ENCODE assay signal across 2 cellular contexts in the genomic region with DNA sequence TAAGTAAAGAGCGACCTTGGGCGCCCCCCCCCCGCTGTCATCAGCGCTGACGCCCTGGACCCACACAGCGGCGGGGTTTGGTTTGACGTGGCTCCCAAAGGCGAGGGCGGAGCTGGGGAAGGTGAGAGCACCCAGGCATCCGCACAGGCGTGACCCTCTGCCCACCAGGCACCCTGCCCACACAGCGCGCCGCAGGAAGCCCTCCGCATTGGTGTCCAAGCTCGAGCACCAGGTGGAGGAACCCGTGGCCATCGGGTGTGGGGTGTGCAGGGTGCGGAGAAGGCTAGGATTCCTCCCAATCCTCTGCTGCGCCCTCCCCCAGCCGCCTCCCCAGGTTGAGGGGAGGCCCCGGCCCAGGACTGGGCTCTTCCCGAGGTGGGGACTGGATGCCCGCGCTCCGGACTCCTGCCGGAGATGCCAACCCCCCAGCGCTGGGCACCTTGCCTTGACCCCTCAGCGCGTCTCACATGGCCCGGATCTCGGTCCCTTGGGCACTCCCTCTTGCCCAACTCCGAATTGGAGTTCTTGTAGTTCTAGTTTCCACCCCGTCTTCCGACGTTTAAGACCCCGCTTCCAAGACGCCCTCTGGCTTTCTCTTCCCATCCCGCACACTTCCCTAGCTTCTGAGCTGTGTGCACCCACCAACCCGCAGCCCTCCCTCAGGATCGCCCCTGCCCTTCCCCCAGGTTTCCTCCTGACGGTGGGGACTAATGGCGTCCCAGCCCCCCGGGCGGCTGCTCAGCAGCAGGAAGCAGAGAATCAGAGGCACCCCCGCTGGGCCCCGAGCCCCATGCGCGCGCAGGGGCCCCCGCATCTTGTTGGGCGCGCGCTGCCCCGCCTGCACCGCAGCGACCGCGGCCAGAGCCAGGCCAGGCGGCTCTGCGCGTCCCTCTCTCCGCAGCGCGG.
A peak's percentile ranks its signal among the peaks of the same experiment; 100 is the strongest.
TF ChIP-seq lines count a peak whose summit lies in the region.

No MANE protein-coding gene starts in this region.

TF ChIP-seq in HEK293, 187 proteins besides CTCF, POLR2A, EP300 and RAD21 (continues in another document):
- TF ChIP-seq ZNF449 (tag by site-specific recombination; IDR thresholded peaks at IDR 0.05) = peak; percentile 85; the same call in 1 of the 2 replicates
- TF ChIP-seq ZNF121 (tag by site-specific recombination; IDR thresholded peaks at IDR 0.05) = no peak
- TF ChIP-seq PRDM6 (tag by site-specific recombination; IDR thresholded peaks at IDR 0.05) = no peak
- TF ChIP-seq, protein P1, sequence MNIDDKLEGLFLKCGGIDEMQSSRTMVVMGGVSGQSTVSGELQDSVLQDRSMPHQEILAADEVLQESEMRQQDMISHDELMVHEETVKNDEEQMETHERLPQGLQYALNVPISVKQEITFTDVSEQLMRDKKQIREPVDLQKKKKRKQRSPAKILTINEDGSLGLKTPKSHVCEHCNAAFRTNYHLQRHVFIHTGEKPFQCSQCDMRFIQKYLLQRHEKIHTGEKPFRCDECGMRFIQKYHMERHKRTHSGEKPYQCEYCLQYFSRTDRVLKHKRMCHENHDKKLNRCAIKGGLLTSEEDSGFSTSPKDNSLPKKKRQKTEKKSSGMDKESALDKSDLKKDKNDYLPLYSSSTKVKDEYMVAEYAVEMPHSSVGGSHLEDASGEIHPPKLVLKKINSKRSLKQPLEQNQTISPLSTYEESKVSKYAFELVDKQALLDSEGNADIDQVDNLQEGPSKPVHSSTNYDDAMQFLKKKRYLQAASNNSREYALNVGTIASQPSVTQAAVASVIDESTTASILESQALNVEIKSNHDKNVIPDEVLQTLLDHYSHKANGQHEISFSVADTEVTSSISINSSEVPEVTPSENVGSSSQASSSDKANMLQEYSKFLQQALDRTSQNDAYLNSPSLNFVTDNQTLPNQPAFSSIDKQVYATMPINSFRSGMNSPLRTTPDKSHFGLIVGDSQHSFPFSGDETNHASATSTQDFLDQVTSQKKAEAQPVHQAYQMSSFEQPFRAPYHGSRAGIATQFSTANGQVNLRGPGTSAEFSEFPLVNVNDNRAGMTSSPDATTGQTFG (tag by site-specific recombination; IDR thresholded peaks at IDR 0.05; ENCODE audit: borderline replicate concordance) = no peak
- TF ChIP-seq ZNF707 (tag by site-specific recombination; IDR thresholded peaks at IDR 0.05) = no peak
- TF ChIP-seq ZNF585B (tag by site-specific recombination; IDR thresholded peaks at IDR 0.05) = no peak
- peak; percentile 45 for TF ChIP-seq ZBTB26 (tag by site-specific recombination; optimal IDR thresholded peaks at IDR 0.05)
- TF ChIP-seq, protein P2, sequence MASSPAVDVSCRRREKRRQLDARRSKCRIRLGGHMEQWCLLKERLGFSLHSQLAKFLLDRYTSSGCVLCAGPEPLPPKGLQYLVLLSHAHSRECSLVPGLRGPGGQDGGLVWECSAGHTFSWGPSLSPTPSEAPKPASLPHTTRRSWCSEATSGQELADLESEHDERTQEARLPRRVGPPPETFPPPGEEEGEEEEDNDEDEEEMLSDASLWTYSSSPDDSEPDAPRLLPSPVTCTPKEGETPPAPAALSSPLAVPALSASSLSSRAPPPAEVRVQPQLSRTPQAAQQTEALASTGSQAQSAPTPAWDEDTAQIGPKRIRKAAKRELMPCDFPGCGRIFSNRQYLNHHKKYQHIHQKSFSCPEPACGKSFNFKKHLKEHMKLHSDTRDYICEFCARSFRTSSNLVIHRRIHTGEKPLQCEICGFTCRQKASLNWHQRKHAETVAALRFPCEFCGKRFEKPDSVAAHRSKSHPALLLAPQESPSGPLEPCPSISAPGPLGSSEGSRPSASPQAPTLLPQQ (tag by site-specific recombination; IDR thresholded peaks at IDR 0.05) = peak; percentile 78; the same call in 1 of the 2 replicates
- TF ChIP-seq GLIS2 (tag by site-specific recombination; IDR thresholded peaks at IDR 0.05) = peak; percentile 78
- peak; percentile 75 for TF ChIP-seq ZIC2 (tag by site-specific recombination; IDR thresholded peaks at IDR 0.05)
- peak; percentile 65; the same call in 1 of the 2 replicates for TF ChIP-seq ZNF777 (tag by site-specific recombination; IDR thresholded peaks at IDR 0.05; ENCODE audit: borderline replicate concordance)
- TF ChIP-seq ZSCAN30 (tag by site-specific recombination; IDR thresholded peaks at IDR 0.05) = no peak
- TF ChIP-seq ZEB2 (tag by site-specific recombination; IDR thresholded peaks at IDR 0.05) = no peak
- TF ChIP-seq ZFP37 (tag by site-specific recombination; IDR thresholded peaks at IDR 0.05) = no peak
- TF ChIP-seq ZNF19 (tag by site-specific recombination; IDR thresholded peaks at IDR 0.05; ENCODE audit: low read depth) = no peak
- no peak for TF ChIP-seq ZNF621 (tag by site-specific recombination; IDR thresholded peaks at IDR 0.05)
- no peak for TF ChIP-seq ZNF114 (tag by site-specific recombination; IDR thresholded peaks at IDR 0.05)
- TF ChIP-seq ZNF423 (tag by site-specific recombination; IDR thresholded peaks at IDR 0.05) = peak; percentile 66
- no peak for TF ChIP-seq HOXA7 (CRISPR knock-in tag; IDR thresholded peaks at IDR 0.05; ENCODE audit: borderline replicate concordance)
- TF ChIP-seq GLIS1 (tag by site-specific recombination; IDR thresholded peaks at IDR 0.05) = peak; percentile 77

TF ChIP-seq in neural cell, 6 proteins besides CTCF, POLR2A, EP300 and RAD21 (continued from another document):
- TF ChIP-seq REST (IDR thresholded peaks at IDR 0.05; ENCODE audit: borderline replicate concordance) = no peak
